Comparison of ENCODE assay signal across 8 cellular contexts in genomic region chr14:51395361-51395849, GRCh38.
DNase-seq lines count a peak whose midpoint lies in the region; ATAC-seq lines count a peak whose summit lies in the region.

No MANE protein-coding gene starts in this region.

- no peaks in the 10 kb centered on the region for H3K9me3 ChIP-seq in naive thymus-derived CD4-positive, alpha-beta T cell (ENCODE audit: control insufficient read depth in 2 of 3, low read length in 3 of 3)

- CTCF ChIA-PET in naive thymus-derived CD4-positive, alpha-beta T cell (lab: Charles Lee) = no interaction called here
- CTCF ChIA-PET in T-cell (lab: Charles Lee) = no interaction called here

- H3K27me3 ChIP-seq in naive thymus-derived CD4-positive, alpha-beta T cell (ENCODE audit: control insufficient read depth in 2 of 2, insufficient read depth in 2 of 2, low read length in 2 of 2) = no peaks in the 10 kb centered on the region

- peaks cover 0 to under 1% (median 0%) of the 10 kb centered on the region in 5 donors for H3K36me3 Mint-ChIP-seq in naive thymus-derived CD4-positive, alpha-beta T cell
- no peaks in the 10 kb centered on the region for H3K36me3 Mint-ChIP-seq in T-cell

- H3K27ac Mint-ChIP-seq in naive thymus-derived CD4-positive, alpha-beta T cell = no peak overlapping the region
- no peak overlapping the region for H3K27ac Mint-ChIP-seq in T-cell

- H3K4me1 ChIP-seq in naive thymus-derived CD4-positive, alpha-beta T cell (ENCODE audit: control insufficient read depth in 2 of 2, insufficient read depth in 2 of 2, low read length in 2 of 2) = no peaks in the 10 kb centered on the region

- POLR2A ChIA-PET in naive thymus-derived CD4-positive, alpha-beta T cell (lab: Charles Lee) = no interaction called here
- POLR2A ChIA-PET in T-cell (lab: Charles Lee) = interaction anchor here in 1 of 2 donors (0.5 kb wide), 1 partner anchor 14 kb away, joined by 8 read pairs; no protein-coding TSS in a partner anchor

- H3K4me3 ChIP-seq in naive thymus-derived CD4-positive, alpha-beta T cell (ENCODE audit: low read length) = no peak overlapping the region

- DNase-seq in HS-27A (ENCODE audit: low read depth) = peak; percentile 87
- DNase-seq in brain pericyte (ENCODE audit: low read depth, low spot score) = peak; percentile 76
- DNase-seq in kidney tubule cell (ENCODE audit: low spot score) = peak; percentile 50
- DNase-seq in substantia nigra (lab: John Stamatoyannopoulos, UW) = peak in 8 of 49 donors; percentile 3 to 38 (median 17)
- no peak for DNase-seq in naive thymus-derived CD4-positive, alpha-beta T cell
- DNase-seq in T-cell = no peak

- no peak overlapping the region for H3K4me3 Mint-ChIP-seq in naive thymus-derived CD4-positive, alpha-beta T cell
- H3K4me3 Mint-ChIP-seq in T-cell = no peak overlapping the region

- H3K9me3 Mint-ChIP-seq in naive thymus-derived CD4-positive, alpha-beta T cell = peaks cover 0 to 1% (median 0%) of the 10 kb centered on the region in 11 donors
- no peaks in the 10 kb centered on the region for H3K9me3 Mint-ChIP-seq in T-cell

- H3K27ac ChIP-seq in substantia nigra (ENCODE audit: low read depth, low read length, poor library complexity, severe bottlenecking) = peak overlapping the region; percentile 28
- no peak overlapping the region for H3K27ac ChIP-seq in naive thymus-derived CD4-positive, alpha-beta T cell (ENCODE audit: low read depth, low read length)

- H3K27me3 Mint-ChIP-seq in naive thymus-derived CD4-positive, alpha-beta T cell = peaks cover 9 to 24% (median 14%) of the 10 kb centered on the region in 5 donors
- H3K27me3 Mint-ChIP-seq in T-cell = peaks cover 6 to 30% of the 10 kb centered on the region in 2 donors

- ATAC-seq in GM19463 (IDR thresholded peaks at IDR 0.05; ENCODE audit: unreplicated experiment) (no peak), T-cell (replicated peaks in 1 of 4) (no peak), HG03025 (IDR thresholded peaks at IDR 0.05; ENCODE audit: low FRiP score, unreplicated experiment) (no peak)
- ATAC-seq in naive thymus-derived CD4-positive, alpha-beta T cell = no peak

- intact Hi-C loops in naive thymus-derived CD4-positive, alpha-beta T cell (cut with micrococcal nuclease) = no loop called here

- H3K4me1 Mint-ChIP-seq in naive thymus-derived CD4-positive, alpha-beta T cell = no peaks in the 10 kb centered on the region
- no peaks in the 10 kb centered on the region for H3K4me1 Mint-ChIP-seq in T-cell

- no peaks in the 10 kb centered on the region for H3K36me3 ChIP-seq in naive thymus-derived CD4-positive, alpha-beta T cell (ENCODE audit: control insufficient read depth in 2 of 3, insufficient read depth in 3 of 3, low read length in 3 of 3)

Comparison
In these comparisons a context has a peak if more than half of its experiments do, and no peak if none do; other contexts are left out.
1. DNase-seq: peak in HS-27A (single experiment), brain pericyte (single experiment) and kidney tubule cell (single experiment); none in naive thymus-derived CD4-positive, alpha-beta T cell (0 of 9) and T-cell (0 of 34).